ENCODE assay signal across 8 cellular contexts in the genomic region with DNA sequence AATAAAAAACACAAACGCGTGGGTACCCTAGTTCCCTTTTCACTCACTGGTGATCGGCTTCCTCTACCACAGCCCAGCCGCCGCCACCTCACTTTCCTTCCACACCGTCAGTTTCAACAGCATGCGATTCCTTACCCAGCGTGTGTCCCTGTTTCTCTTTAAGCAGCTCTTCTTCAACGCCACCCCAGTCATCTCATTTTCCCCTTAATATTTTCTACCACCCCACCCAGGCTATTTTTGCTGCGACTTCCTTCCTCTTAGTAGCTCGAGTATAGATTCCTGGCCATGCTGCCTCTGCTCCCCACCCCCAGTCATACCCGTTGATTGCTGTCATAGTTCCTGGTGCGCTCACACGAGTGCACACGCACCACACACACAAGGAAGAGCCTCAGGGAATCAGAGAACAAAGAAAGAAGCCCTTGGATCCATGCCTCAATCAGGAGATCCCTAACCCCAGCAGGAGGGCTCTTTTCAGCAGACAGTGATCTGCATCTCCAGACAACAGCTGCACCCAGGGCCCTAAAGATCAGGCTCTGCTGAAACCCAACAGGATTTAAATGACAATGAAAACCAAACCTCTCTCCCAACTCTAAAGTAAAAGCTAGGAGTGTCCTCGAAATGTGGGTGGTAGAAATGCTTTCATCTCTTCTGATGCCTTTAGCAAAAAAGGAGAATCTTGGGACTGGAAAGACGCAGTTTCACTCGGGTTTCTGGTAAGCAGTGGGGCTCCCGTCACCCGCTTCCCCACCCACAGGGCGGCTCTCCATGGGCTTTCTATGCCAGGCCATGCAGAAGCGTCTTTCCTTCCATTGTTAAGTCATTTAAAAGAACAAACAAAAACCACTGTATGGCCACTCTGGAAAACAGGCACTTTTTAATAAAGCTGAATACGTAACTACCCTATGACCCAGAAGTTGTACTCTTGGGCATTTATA. TPM values are rescaled to one million over a fixed set of nuclear protein-coding genes. Genes with fewer than 3 reads are reported as not detected.
DNase-seq lines count a peak whose midpoint lies in the region; ATAC-seq, FAIRE-seq and TF ChIP-seq lines count a peak whose summit lies in the region.

No MANE protein-coding gene starts in this region.

- no peak for TF ChIP-seq CTCF in bronchial epithelial cell (IDR thresholded peaks at IDR 0.05; ENCODE audit: insufficient read depth, low read length, severe bottlenecking)

- H3K4me3 ChIP-seq in bronchial epithelial cell (ENCODE audit: low read depth, low read length) = no peak overlapping the region

- no peaks in the 10 kb centered on the region for H3K27me3 ChIP-seq in bronchial epithelial cell (ENCODE audit: control insufficient read depth, insufficient read depth, low read length)

- peaks cover 23% of the 10 kb centered on the region for H3K36me3 ChIP-seq in bronchial epithelial cell (ENCODE audit: control insufficient read depth, insufficient read depth, low read length)

- no peak for FAIRE-seq in bronchial epithelial cell (lab: Jason Lieb, UNC)

- DNase-seq in Daoy (ENCODE audit: low read depth) (peak; percentile 46), LHCN-M2 (ENCODE audit: low read depth) (peak; percentile 94), SKM-1 treated with dmso at 0.1 percent for 144 hours (lab: John Stamatoyannopoulos, UW; ENCODE audit: unreplicated experiment) (peak; percentile 66), bronchial epithelial cell (ENCODE audit: low read depth) (peak; percentile 88), iris pigment epithelial cell (ENCODE audit: low read depth) (peak; percentile 69)
- DNase-seq in stimulated activated CD4-positive, alpha-beta T cell treated with anti-CD3 and anti-CD28 coated beads, Interleukin-12 subunit alpha, Interleukin-12 subunit beta, amount 100 ng/mL, for 48 hours (ENCODE audit: low read depth in 2 of 3, low spot score in 1 of 3) = peak; percentile 44 to 59 (median 57)

- ATAC-seq in HG02588 (IDR thresholded peaks at IDR 0.05; ENCODE audit: unreplicated experiment) (no peak), HG03135 (IDR thresholded peaks at IDR 0.05; ENCODE audit: unreplicated experiment) (no peak)

RNA-seq across cellular contexts. Expression of a gene that starts 23.8 kb away (rescaled TPM):
- total RNA-seq in Daoy (2014; rRNA removed; shearing (Covaris generic)) = 46.6 and 51.4 TPM in 2 replicates
- 62.8 and 66.0 TPM in 2 replicates for total RNA-seq in LHCN-M2 (2014; rRNA removed)
- polyA plus RNA-seq in LHCN-M2 (2012) = 28.6 TPM
- total RNA-seq in bronchial epithelial cell = 22.7 and 25.0 TPM in 2 replicates

RNA-seq across cellular contexts. Expression of a gene that starts 36.9 kb away (rescaled TPM):
- total RNA-seq in Daoy (2014; rRNA removed; shearing (Covaris generic)) = 17.5 and 20.6 TPM in 2 replicates
- total RNA-seq in LHCN-M2 (2014; rRNA removed) (14.1 and 15.6 TPM in 2 replicates), bronchial epithelial cell (36.1 TPM in 2 replicates)
- polyA plus RNA-seq in LHCN-M2 (2012) = 8.2 TPM
